ENCODE assay signal across 13 cellular contexts in the genomic region with DNA sequence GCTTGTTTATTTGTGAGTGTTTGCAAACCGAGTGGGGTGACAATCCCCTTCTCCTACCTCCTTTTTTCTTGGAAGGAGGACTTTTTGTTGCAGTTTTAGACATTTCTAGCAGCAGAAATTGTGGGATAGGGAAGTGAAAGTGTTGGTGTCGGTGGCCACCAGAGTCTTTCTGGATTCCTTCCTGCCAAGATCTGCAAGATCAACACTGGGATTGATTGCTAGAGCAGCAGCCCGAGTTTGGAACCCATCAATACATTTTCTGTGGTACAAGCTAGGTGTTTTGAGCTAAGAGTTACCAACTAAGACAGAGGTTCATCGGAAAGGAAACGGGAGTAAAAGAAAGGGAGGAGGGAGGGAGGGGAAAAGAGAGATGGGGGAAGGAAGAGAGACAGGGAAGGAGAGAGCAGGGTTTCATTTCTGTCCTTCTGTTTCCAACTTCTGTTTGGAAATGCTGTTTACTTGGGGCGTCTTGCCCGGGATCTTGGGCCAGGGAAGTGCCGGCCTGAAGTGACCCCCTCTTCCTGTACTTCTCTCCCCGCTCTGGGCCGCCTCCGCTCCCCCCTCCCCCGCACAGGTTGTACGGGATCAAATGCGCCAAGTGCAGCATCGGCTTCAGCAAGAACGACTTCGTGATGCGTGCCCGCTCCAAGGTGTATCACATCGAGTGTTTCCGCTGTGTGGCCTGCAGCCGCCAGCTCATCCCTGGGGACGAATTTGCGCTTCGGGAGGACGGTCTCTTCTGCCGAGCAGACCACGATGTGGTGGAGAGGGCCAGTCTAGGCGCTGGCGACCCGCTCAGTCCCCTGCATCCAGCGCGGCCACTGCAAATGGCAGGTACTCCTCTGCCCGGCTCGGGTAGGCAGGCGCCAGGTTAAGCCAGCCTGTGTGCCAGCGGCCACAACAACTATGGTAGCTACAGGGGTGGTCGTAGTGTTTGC. TPM values are rescaled to one million over a fixed set of nuclear protein-coding genes. Genes with fewer than 3 reads are reported as not detected.
DNase-seq lines count a peak whose midpoint lies in the region; ATAC-seq and TF ChIP-seq lines count a peak whose summit lies in the region.
"Had no signal": no experiment of that assay in that cellular context is flagged by ENCODE, and none has a peak within 500 bp of the region (broad histone marks: within the 10 kb centered on the region; RNA-seq: fewer than 3 reads in every experiment).

No MANE protein-coding gene starts in this region.

- no peak for TF ChIP-seq CTCF in left ventricle myocardium inferior (IDR thresholded peaks at IDR 0.05; ENCODE audit: borderline replicate concordance)
- TF ChIP-seq CTCF in brain (conservative IDR thresholded peaks at IDR 0.05) = no peak
- TF ChIP-seq CTCF in OCI-LY7 (conservative IDR thresholded peaks at IDR 0.05; ENCODE audit: low read length) = no peak

- DNase-seq in left ventricle myocardium inferior (no peak), Right ventricle myocardium superior (no peak), DMS 273 treated with DMSO at 0.1 percent for 48 hours (lab: John Stamatoyannopoulos, UW) (no peak), OCI-LY7 (ENCODE audit: low spot score) (no peak), NCI-H1105 (lab: John Stamatoyannopoulos, UW) (no peak), NCI-H2107 (lab: John Stamatoyannopoulos, UW) (no peak)
- DNase-seq: body of pancreas; stimulated activated naive CD8-positive, alpha-beta T cell treated with anti-CD3 and anti-CD28 coated beads, Interleukin-15, amount 100 ng/mL, for 72 hours had no signal

- H3K27me3 Mint-ChIP-seq in brain = peaks cover 99% of the 10 kb centered on the region

- no peak for ATAC-seq in Right ventricle myocardium superior (ENCODE audit: poor library complexity)
- ATAC-seq: body of pancreas; GM12878; mucosa of descending colon; stimulated activated naive CD8-positive, alpha-beta T cell treated with anti-CD3 and anti-CD28 coated beads, Interleukin-15, amount 100 ng/mL, for 72 hours had no signal

- CTCF ChIA-PET in OCI-LY7 (lab: Charles Lee; ENCODE audit: unreplicated experiment) = interaction anchor here (0.7 kb wide), 1 partner anchor 19 kb away, joined by 3 read pairs; no protein-coding TSS in a partner anchor

- 2 to 4% methylated on average over 23 to 31 of the region's 38 CpGs for WGBS in mesodermal cell (ENCODE audit: insufficient coverage in 2 of 2), 2 experiments

- H3K9me2 ChIP-seq in OCI-LY7 (ENCODE audit: insufficient read depth, low read length) = no peaks in the 10 kb centered on the region

- no peak overlapping the region for H2AFZ ChIP-seq in OCI-LY7 (ENCODE audit: low read length)

- H3K79me2 ChIP-seq in OCI-LY7 (ENCODE audit: insufficient read depth, low read depth, low read length) = no peaks in the 10 kb centered on the region

- H3K4me2 ChIP-seq in OCI-LY7 (ENCODE audit: low read length) = no peak overlapping the region
- H3K4me2 ChIP-seq: BLaER1 had no signal

- H4K20me1 ChIP-seq in OCI-LY7 (ENCODE audit: insufficient read depth, low read length) = no peaks in the 10 kb centered on the region
- H4K20me1 ChIP-seq: BLaER1 had no signal

- no peaks in the 10 kb centered on the region for H3K9me3 ChIP-seq in left ventricle myocardium inferior (replicated peaks)
- no peaks in the 10 kb centered on the region for H3K9me3 ChIP-seq in mesodermal cell (ENCODE audit: control insufficient read depth, low read length)
- no peaks in the 10 kb centered on the region for H3K9me3 ChIP-seq in OCI-LY7 (ENCODE audit: low read length)
- H3K9me3 ChIP-seq: body of pancreas, mucosa of descending colon had no signal

- no peak overlapping the region for H3K27ac ChIP-seq in left ventricle myocardium inferior (replicated peaks)
- no peak overlapping the region for H3K27ac ChIP-seq in mesodermal cell (ENCODE audit: low read depth, low read length, severe bottlenecking)
- no peak overlapping the region for H3K27ac ChIP-seq in OCI-LY7 (ENCODE audit: low read depth, low read length, poor library complexity, severe bottlenecking)
- H3K27ac ChIP-seq: BLaER1 had no signal

- no peaks in the 10 kb centered on the region for H3K36me3 ChIP-seq in left ventricle myocardium inferior
- no peaks in the 10 kb centered on the region for H3K36me3 ChIP-seq in mesodermal cell (ENCODE audit: control insufficient read depth, insufficient read depth, low read length)
- H3K36me3 ChIP-seq in OCI-LY7 (ENCODE audit: insufficient read depth, low read length) = no peaks in the 10 kb centered on the region
- H3K36me3 ChIP-seq: BLaER1 had no signal

- H3K9me3 Mint-ChIP-seq in brain = peaks cover 0 to 3% (median 0%) of the 10 kb centered on the region in 5 experiments

- H3K4me1 Mint-ChIP-seq in brain = peaks cover 40% of the 10 kb centered on the region

- peaks cover 100% of the 10 kb centered on the region for H3K27me3 ChIP-seq in left ventricle myocardium inferior (ENCODE audit: low read depth)
- H3K27me3 ChIP-seq: BLaER1 had no signal

- POLR2A ChIA-PET in OCI-LY7 (lab: Charles Lee) = no interaction called here

- peak overlapping the region in 4 of 5 experiments; percentile 59 to 94 (median 92) for H3K4me3 Mint-ChIP-seq in brain

- H3K27ac Mint-ChIP-seq in brain = peak overlapping the region in 1 of 5 experiments; percentile 72
- H3K27ac Mint-ChIP-seq: stimulated activated naive CD8-positive, alpha-beta T cell treated with anti-CD3 and anti-CD28 coated beads, Interleukin-15, amount 100 ng/mL, for 72 hours had no signal

- BruUV-seq in OCI-LY7 (replicated peaks; lab: Mats Ljungman, UMichigan) = no TSS peak

- peak overlapping the region; percentile 19 for H3K4me3 ChIP-seq in left ventricle myocardium inferior
- peak overlapping the region; percentile 9 for H3K4me3 ChIP-seq in mesodermal cell (ENCODE audit: extremely low read depth, insufficient read depth, low read length, poor library complexity, severe bottlenecking)
- H3K4me3 ChIP-seq in OCI-LY7 (ENCODE audit: low read depth, low read length, poor library complexity, severe bottlenecking) = no peak overlapping the region
- H3K4me3 ChIP-seq: BLaER1, body of pancreas, GM12878, mucosa of descending colon had no signal

- intact Hi-C loops in left ventricle myocardium inferior (cut with micrococcal nuclease) (no loop called here), Right ventricle myocardium superior (cut with DNase I) (no loop called here), OCI-LY7 (cut with micrococcal nuclease; ENCODE audit: unreplicated experiment) (no loop called here)

- peaks cover 3% of the 10 kb centered on the region for H3K36me3 Mint-ChIP-seq in brain

- H3K4me1 ChIP-seq in left ventricle myocardium inferior (peaks cover 36% of the 10 kb centered on the region), mesodermal cell (ENCODE audit: control insufficient read depth, insufficient read depth, low read length, poor library complexity, severe bottlenecking) (peaks cover 23% of the 10 kb centered on the region), OCI-LY7 (ENCODE audit: insufficient read depth, low read length, poor library complexity, severe bottlenecking) (no peaks in the 10 kb centered on the region)
- H3K4me1 ChIP-seq: BLaER1 had no signal

RNA-seq across cellular contexts. Expression of gene ISL1, which starts 3.9 kb away (rescaled TPM):
- not detected for total RNA-seq in left ventricle myocardium inferior
- total RNA-seq in Right ventricle myocardium superior = not detected
- polyA plus RNA-seq in brain (ENCODE audit: insufficient read depth, low read depth, low replicate concordance) = 156 TPM
- 32.5 TPM for polyA plus RNA-seq in mesodermal cell (2013, experiment 1 of 2)
- 25.2 TPM for polyA plus RNA-seq in mesodermal cell (2013, experiment 2 of 2)
- not detected in 2 replicates for total RNA-seq in OCI-LY7 (2014; rRNA removed; shearing (Covaris generic))
- not detected in 2 replicates for total RNA-seq in OCI-LY7 (2022)
- total RNA-seq: GM12878 had no signal
